ENCODE assay signal across 8 cellular contexts in the genomic region with DNA sequence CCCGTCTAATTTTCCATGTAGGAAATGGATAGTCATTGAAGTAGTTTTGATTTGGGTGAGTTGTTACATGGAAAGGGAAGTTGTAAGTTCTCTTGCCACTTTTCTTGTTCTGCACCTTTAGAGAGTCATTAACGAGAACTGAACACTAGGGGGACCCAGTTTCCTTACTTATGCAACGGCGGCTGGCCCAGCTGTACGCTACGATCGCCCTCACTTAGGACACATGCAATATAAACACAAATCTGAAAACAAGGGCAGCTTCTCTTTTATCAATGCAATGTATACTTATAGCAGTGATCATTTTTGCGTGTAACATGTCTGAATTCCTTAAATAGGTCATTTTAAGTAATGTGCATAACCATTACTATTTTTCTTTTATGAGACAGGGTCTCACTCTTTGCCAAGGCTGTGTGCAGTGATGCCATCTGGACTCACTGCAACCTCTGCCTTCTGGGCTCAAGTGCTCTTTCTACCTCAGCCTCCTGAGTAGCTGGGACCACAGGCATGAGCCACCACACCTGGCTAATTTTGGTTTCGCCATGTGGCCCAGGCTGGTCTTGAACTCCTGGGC. TPM values are rescaled to one million over a fixed set of nuclear protein-coding genes. Genes with fewer than 3 reads are reported as not detected.
DNase-seq lines count a peak whose midpoint lies in the region; ATAC-seq and TF ChIP-seq lines count a peak whose summit lies in the region.
"Not testable (repeated sequence)": the region's sequence is repeated elsewhere in the genome, so short reads cannot be mapped to it uniquely, and the experiment has no call there.

No MANE protein-coding gene starts in this region.

- DNase-seq in A673 (ENCODE audit: low spot score) (peak; percentile 54), NCI-H1930 (lab: John Stamatoyannopoulos, UW) (peak; percentile 21 to 64), MCF 10A (ENCODE audit: unreplicated experiment) (peak; percentile 27)
- not testable (repeated sequence) for DNase-seq in GM12864 (ENCODE audit: low read depth); SK-N-SH; left cardiac atrium; omental fat pad (ENCODE audit: low spot score)

- intact Hi-C loops in A673 (cut with micrococcal nuclease; ENCODE audit: unreplicated experiment): loop anchor here (1.0 to 5.0 kb wide), 4 partner anchors 168 to 494 kb away; no protein-coding TSS in a partner anchor
- intact Hi-C loops in MCF 10A (cut with micrococcal nuclease): loop anchor here (1.0 to 5.0 kb wide), 4 partner anchors 136 to 499 kb away; no protein-coding TSS in a partner anchor
- intact Hi-C loops in left cardiac atrium (cut with DNase I): loop anchor here (2.0 to 10.0 kb wide), 4 partner anchors 134 to 200 kb away; no protein-coding TSS in a partner anchor

- not testable (repeated sequence) for H3K27me3 ChIP-seq in A673 (replicated peaks; ENCODE audit: insufficient read depth, low read depth, low read length, poor library complexity); SK-N-SH (ENCODE audit: insufficient read depth)

- TF ChIP-seq CTCF in A673 (conservative IDR thresholded peaks at IDR 0.05; ENCODE audit: low read depth, low read length) (peak; percentile 64), GM12864 (IDR thresholded peaks at IDR 0.05; ENCODE audit: low read depth, low read length, missing control alignments) (peak; percentile 54), SK-N-SH (IDR thresholded peaks at IDR 0.05) (peak; percentile 61), MCF 10A (IDR thresholded peaks at IDR 0.05; ENCODE audit: unreplicated experiment) (peak; percentile 42)
- TF ChIP-seq CTCF in omental fat pad (IDR thresholded peaks at IDR 0.05): not testable (repeated sequence)

- 10% methylated on average over 9 of the region's 9 CpGs for WGBS in SK-N-SH (ENCODE audit: low lambda C conversion rate)

- H3K9ac ChIP-seq in SK-N-SH: not testable (repeated sequence)

- ATAC-seq in HG02870 (IDR thresholded peaks at IDR 0.05; ENCODE audit: unreplicated experiment): peak; percentile 38
- ATAC-seq in left cardiac atrium: peak; percentile 74
- peak; percentile 70 for ATAC-seq in omental fat pad (ENCODE audit: low FRiP score)

- not testable (repeated sequence) for H3K9me3 Mint-ChIP-seq in MCF 10A (ENCODE audit: unreplicated experiment)

- H3K4me3 ChIP-seq in A673 (ENCODE audit: low read depth, low read length, poor library complexity, severe bottlenecking); GM12864 (ENCODE audit: low read depth, low read length); SK-N-SH (ENCODE audit: low read depth in 2 of 2, low read length in 1 of 2): not testable (repeated sequence)

- not testable (repeated sequence) for H3K9me2 ChIP-seq in SK-N-SH

- CTCF ChIA-PET in A673 (lab: Charles Lee) (interaction anchor here (0.6 to 0.9 kb wide), 3 partner anchors 169 to 199 kb away, joined by 3 read pairs; no protein-coding TSS in a partner anchor), SK-N-SH (lab: Yijun Ruan, JAX) (interaction anchor here (0.5 to 8.8 kb wide), 31 partner anchors 8 to 497 kb away, joined by 3 to 77 read pairs (median 4); partner anchors contain the start of genes AMZ2 and WIPI1), MCF 10A (lab: Yijun Ruan, JAX) (interaction anchor here (0.7 to 4.9 kb wide), 22 partner anchors 11 to 1073 kb away, joined by 3 to 78 read pairs (median 4); no protein-coding TSS in a partner anchor)

- H3K36me3 Mint-ChIP-seq in MCF 10A (ENCODE audit: insufficient read depth, unreplicated experiment): not testable (repeated sequence)

- not testable (repeated sequence) for H3K27ac ChIP-seq in A673 (ENCODE audit: low read depth, low read length, poor library complexity, severe bottlenecking); SK-N-SH (ENCODE audit: low read depth in 2 of 2, low read length in 1 of 2)

- not testable (repeated sequence) for H4K20me1 ChIP-seq in SK-N-SH (ENCODE audit: insufficient read depth)

- H3K79me2 ChIP-seq in SK-N-SH (ENCODE audit: insufficient read depth): not testable (repeated sequence)

- TF ChIP-seq RAD21 in SK-N-SH (IDR thresholded peaks at IDR 0.05; ENCODE audit: low read length): peak; percentile 71

- H3K27me3 Mint-ChIP-seq in MCF 10A (ENCODE audit: insufficient read depth, unreplicated experiment): not testable (repeated sequence)

- H3F3A ChIP-seq in SK-N-SH (replicated peaks; ENCODE audit: insufficient read depth): not testable (repeated sequence)

- not testable (repeated sequence) for H3K27ac Mint-ChIP-seq in MCF 10A (ENCODE audit: low read depth, unreplicated experiment)

- H3K4me2 ChIP-seq in SK-N-SH: not testable (repeated sequence)

- POLR2A ChIA-PET in A673 (lab: Charles Lee; ENCODE audit: low non-redundant PET); SK-N-SH (lab: Yijun Ruan, JAX): not testable (repeated sequence)
- POLR2A ChIA-PET in MCF 10A (lab: Yijun Ruan, JAX): interaction anchor here (0.5 to 1.8 kb wide), 8 partner anchors 15 to 196 kb away, joined by 3 to 6 read pairs (median 4); partner anchors contain the start of genes AMZ2 and WIPI1

- H3K9me3 ChIP-seq in A673 (ENCODE audit: low read depth, low read length, poor library complexity, severe bottlenecking); SK-N-SH: not testable (repeated sequence)

- not testable (repeated sequence) for TF ChIP-seq EP300 in SK-N-SH (IDR thresholded peaks at IDR 0.05; ENCODE audit: borderline replicate concordance in 1 of 2, low read depth in 1 of 2, low read length in 1 of 2)

- H3K4me1 ChIP-seq in A673 (ENCODE audit: insufficient read depth, low read length, poor library complexity, severe bottlenecking); SK-N-SH (ENCODE audit: control insufficient read depth in 1 of 2, insufficient read depth in 2 of 2, low read depth in 1 of 2, low read length in 1 of 2): not testable (repeated sequence)

- not testable (repeated sequence) for H3K4me1 Mint-ChIP-seq in MCF 10A (ENCODE audit: insufficient read depth, unreplicated experiment)

- not testable (repeated sequence) for BruUV-seq in A673 (replicated peaks; lab: Mats Ljungman, UMichigan); MCF 10A (replicated peaks; lab: Mats Ljungman, UMichigan)

- H3K36me3 ChIP-seq in A673 (ENCODE audit: insufficient read depth, low read length, poor library complexity, severe bottlenecking); SK-N-SH (replicated peaks in 1 of 2; ENCODE audit: control insufficient read depth in 1 of 2, insufficient read depth in 2 of 2, low read length in 1 of 2): not testable (repeated sequence)

- peak overlapping the region; percentile 45; the same call in 1 of the 2 replicates for H2AFZ ChIP-seq in SK-N-SH (ENCODE audit: low read depth)

- not testable (repeated sequence) for H3K4me3 Mint-ChIP-seq in MCF 10A (ENCODE audit: unreplicated experiment)

TF ChIP-seq in SK-N-SH, 30 proteins besides CTCF, POLR2A, EP300 and RAD21:
- TF ChIP-seq SMC3 (IDR thresholded peaks at IDR 0.05; ENCODE audit: low read depth, low read length): peak; percentile 68
TF ChIP-seq in SK-N-SH: peak in this region for 1; not testable (repeated sequence) for 29.

RNA-seq across cellular contexts. Expression of gene AMZ2, which starts 15.4 kb away (rescaled TPM):
- total RNA-seq in A673 (2021) (80.4 and 105 TPM in 2 replicates), MCF 10A (2022) (127 and 147 TPM in 2 replicates), left cardiac atrium (10 to 100 TPM; 71.1 to 77.5 TPM), omental fat pad (10 to 100 TPM; 26.6 to 59.6 (median 48.1) TPM)
- polyA plus RNA-seq in SK-N-SH (2012; rRNA removed): 95.9 and 115 TPM in 2 replicates
- 131 and 161 TPM in 2 replicates for polyA plus RNA-seq in SK-N-SH (2012; cell fraction: cytosol; rRNA removed)
- polyA plus RNA-seq in SK-N-SH (2012; cell fraction: nucleus; rRNA removed): 86.8 and 100 TPM in 2 replicates

RNA-seq across cellular contexts. Expression of gene SLC16A6, which starts 27.7 kb away (rescaled TPM):
- total RNA-seq in A673 (2021) (0.55 and 0.67 TPM in 2 replicates), MCF 10A (2022) (1.4 and 1.6 TPM in 2 replicates), left cardiac atrium (1 to 10 TPM in 1 of 2 donors, under 1 TPM in 1; 0.62 to 1.4 TPM), omental fat pad (1 to 10 TPM in 3 of 4 donors, under 1 TPM in 1; 0.38 to 7.3 (median 2.2) TPM)
- polyA plus RNA-seq in SK-N-SH (2012; rRNA removed): 0.03 TPM in 1 of 2 replicates, not detected in the other
- polyA plus RNA-seq in SK-N-SH (2012; cell fraction: cytosol; rRNA removed): 0.01 and 0.03 TPM in 2 replicates
- 0.16 and 0.30 TPM in 2 replicates for polyA plus RNA-seq in SK-N-SH (2012; cell fraction: nucleus; rRNA removed)

RNA-seq across cellular contexts. Expression of gene ARSG, which starts 28.1 kb away (rescaled TPM):
- 1.0 and 1.9 TPM in 2 replicates for total RNA-seq in A673 (2021)
- polyA plus RNA-seq in SK-N-SH (2012; rRNA removed): 0.41 and 0.60 TPM in 2 replicates
- 0.20 and 0.24 TPM in 2 replicates for polyA plus RNA-seq in SK-N-SH (2012; cell fraction: cytosol; rRNA removed)
- 0.20 and 0.22 TPM in 2 replicates for polyA plus RNA-seq in SK-N-SH (2012; cell fraction: nucleus; rRNA removed)
- total RNA-seq in MCF 10A (2022): 5.0 and 5.9 TPM in 2 replicates
- 1 to 10 TPM; 5.9 to 6.9 TPM for total RNA-seq in left cardiac atrium
- 1 to 10 TPM; 1.4 to 8.2 (median 2.6) TPM for total RNA-seq in omental fat pad
